7 cellular contexts compared by ENCODE assay signal in genomic region chr1:41666991-41667631, GRCh38.
DNase-seq lines count a peak whose midpoint lies in the region; ATAC-seq, FAIRE-seq and TF ChIP-seq lines count a peak whose summit lies in the region.

No MANE protein-coding gene starts in this region.

- H3K36me3 Mint-ChIP-seq in type B pancreatic cell = no peaks in the 10 kb centered on the region

- H3K4me1 Mint-ChIP-seq in type B pancreatic cell (ENCODE audit: unreplicated experiment) = peaks cover 35% of the 10 kb centered on the region

- ATAC-seq in GM19035 (IDR thresholded peaks at IDR 0.05; ENCODE audit: unreplicated experiment) = peak; percentile 50
- peak; percentile 61 for ATAC-seq in HG03460 (IDR thresholded peaks at IDR 0.05; ENCODE audit: unreplicated experiment)
- ATAC-seq in lower lobe of right lung = no peak

- peaks cover 21% of the 10 kb centered on the region for H3K27me3 Mint-ChIP-seq in type B pancreatic cell

- H3K9me3 ChIP-seq in kidney (ENCODE audit: control insufficient read depth in 1 of 2, low read length in 2 of 2) = no peaks in the 10 kb centered on the region
- H3K9me3 ChIP-seq in lower lobe of right lung = no peaks in the 10 kb centered on the region

- FAIRE-seq in kidney (lab: Jason Lieb, UNC) = no peak

- H3K4me3 ChIP-seq in kidney (ENCODE audit: low read length in 2 of 2) (no peak overlapping the region), lower lobe of right lung (no peak overlapping the region)

- no peak overlapping the region for H3K4me3 Mint-ChIP-seq in type B pancreatic cell

- DNase-seq in activated CD8-positive, alpha-beta memory T cell treated with anti-CD3 and anti-CD28 coated beads for 24 hours = peak; percentile 83
- DNase-seq in kidney = peak; percentile 69
- no peak for DNase-seq in amygdala (lab: John Stamatoyannopoulos, UW)
- DNase-seq in lower lobe of right lung = no peak
- DNase-seq in type B pancreatic cell (ENCODE audit: extremely low spot score, unreplicated experiment) = no peak

- intact Hi-C loops in kidney (cut with DNase I) (no loop called here), lower lobe of right lung (cut with DNase I) (no loop called here)

- H3K27ac Mint-ChIP-seq in type B pancreatic cell = no peak overlapping the region

- no peaks in the 10 kb centered on the region for H3K9me3 Mint-ChIP-seq in type B pancreatic cell

- H3K27ac ChIP-seq in kidney (ENCODE audit: low read depth in 2 of 2, low read length in 2 of 2) = no peak overlapping the region
- H3K27ac ChIP-seq in lower lobe of right lung = no peak overlapping the region

- TF ChIP-seq CTCF in kidney (IDR thresholded peaks at IDR 0.05; ENCODE audit: borderline replicate concordance, extremely low read depth, insufficient read depth) = no peak
- TF ChIP-seq CTCF in lower lobe of right lung (IDR thresholded peaks at IDR 0.05) = no peak
- TF ChIP-seq CTCF in type B pancreatic cell (conservative IDR thresholded peaks at IDR 0.05) = no peak

- H3K36me3 ChIP-seq in kidney (ENCODE audit: control insufficient read depth in 1 of 2, insufficient read depth in 2 of 2, low read length in 2 of 2) = no peaks in the 10 kb centered on the region
- H3K36me3 ChIP-seq in lower lobe of right lung = no peaks in the 10 kb centered on the region

- H3K27me3 ChIP-seq in lower lobe of right lung (ENCODE audit: low read depth) = no peaks in the 10 kb centered on the region

- H3K9ac ChIP-seq in kidney (ENCODE audit: low read length in 2 of 2) = no peak overlapping the region

- H3K4me1 ChIP-seq in kidney (ENCODE audit: control insufficient read depth in 1 of 2, insufficient read depth in 1 of 2, low read depth in 1 of 2, low read length in 2 of 2) = peaks cover 0 to 4% of the 10 kb centered on the region in 2 donors
- H3K4me1 ChIP-seq in lower lobe of right lung = peaks cover 13% of the 10 kb centered on the region

Comparison
In these comparisons a context has a peak if more than half of its experiments do, and no peak if none do; other contexts are left out.
1. ATAC-seq: peak in GM19035 (single experiment) and HG03460 (single experiment); none in lower lobe of right lung (0 of 2).
2. DNase-seq: peak in activated CD8-positive, alpha-beta memory T cell treated with anti-CD3 and anti-CD28 coated beads for 24 hours (single experiment) and kidney (single experiment); none in amygdala (0 of 56), lower lobe of right lung (single experiment) and type B pancreatic cell (single experiment).